ENCODE assay signal across 11 cellular contexts in the genomic region with DNA sequence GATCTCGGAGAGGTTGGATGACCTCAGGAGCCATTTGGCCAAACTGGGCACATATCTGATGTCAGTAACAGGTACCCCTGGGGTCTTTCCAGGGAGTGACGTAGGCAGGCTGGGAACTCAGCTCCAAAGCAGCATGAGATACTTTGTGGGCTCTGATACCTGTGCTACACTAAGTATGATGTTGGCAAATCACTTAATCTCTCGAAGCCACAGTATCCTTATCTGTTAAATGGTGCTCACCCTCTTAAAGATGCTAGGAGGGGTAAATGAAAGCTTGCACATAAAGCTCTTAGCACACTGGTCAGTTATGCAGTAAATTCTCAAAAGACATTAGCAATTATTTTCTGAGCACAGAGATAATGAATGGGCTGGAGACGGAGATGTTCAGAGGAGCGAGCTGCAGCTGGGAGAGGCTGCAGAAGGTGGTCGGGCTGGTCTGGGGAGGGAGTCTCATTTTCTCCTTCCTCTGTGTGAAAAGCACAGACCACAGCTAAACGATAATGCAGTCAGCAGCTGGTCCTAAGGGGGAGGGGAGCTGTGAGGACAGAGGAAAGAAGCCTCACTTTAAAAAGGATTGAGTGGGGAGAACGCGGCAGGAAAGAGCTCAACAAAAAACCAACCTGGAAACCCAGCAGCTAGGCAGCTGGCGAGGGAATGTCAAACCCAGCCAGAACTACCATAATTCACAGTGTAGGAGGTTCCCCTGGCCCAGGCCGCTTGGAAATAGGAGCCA. TPM values are rescaled to one million over a fixed set of nuclear protein-coding genes. Genes with fewer than 3 reads are reported as not detected.
A peak's percentile ranks its signal among the peaks of the same experiment; 100 is the strongest.
DNase-seq lines count a peak whose midpoint lies in the region; ATAC-seq, FAIRE-seq and TF ChIP-seq lines count a peak whose summit lies in the region.
"Had no signal": no experiment of that assay in that cellular context is flagged by ENCODE, and none has a peak within 500 bp of the region (broad histone marks: within the 10 kb centered on the region; RNA-seq: fewer than 3 reads in every experiment).

No MANE protein-coding gene starts in this region.

- DNase-seq in CD8-positive, alpha-beta memory T cell: no peak
- DNase-seq in GM12892 (ENCODE audit: insufficient read length) (no peak), OCI-M1 (lab: John Stamatoyannopoulos, UW) (peak; percentile 38), hepatocyte (ENCODE audit: low spot score) (no peak), immature natural killer cell (no peak), SK-N-SH (no peak)
- DNase-seq in stimulated activated naive B cell treated with anti-CD40 and anti-IgM and Interleukin-4, amounts not matched to agents 10 μg/mL and 1 μg/mL and 100 μg/mL, for 72 hours: no peak

- H3K4me2 ChIP-seq in hepatocyte: peak overlapping the region; percentile 49
- no peak overlapping the region for H3K4me2 ChIP-seq in SK-N-SH

- no peak overlapping the region for H3K9ac ChIP-seq in SK-N-SH

- no peaks in the 10 kb centered on the region for H3K36me3 ChIP-seq in CD8-positive, alpha-beta memory T cell (ENCODE audit: insufficient read depth, low read length)
- H3K36me3 ChIP-seq in hepatocyte (replicated peaks; ENCODE audit: insufficient read depth, low read depth): no peaks in the 10 kb centered on the region
- no peaks in the 10 kb centered on the region for H3K36me3 ChIP-seq in SK-N-SH (replicated peaks in 1 of 2; ENCODE audit: control insufficient read depth in 1 of 2, insufficient read depth in 2 of 2, low read length in 1 of 2)
- H3K36me3 ChIP-seq: neutrophil had no signal

- H3F3A ChIP-seq in SK-N-SH (replicated peaks; ENCODE audit: insufficient read depth): peaks cover 4% of the 10 kb centered on the region

- no peak for TF ChIP-seq EP300 in SK-N-SH (IDR thresholded peaks at IDR 0.05; ENCODE audit: borderline replicate concordance in 1 of 2, low read depth in 1 of 2, low read length in 1 of 2)

- no peak for ATAC-seq in stimulated activated naive B cell treated with anti-CD40 and anti-IgM and Interleukin-4, amounts not matched to agents 10 μg/mL and 1 μg/mL and 100 μg/mL, for 72 hours (replicated peaks)

- H3K27me3 Mint-ChIP-seq in CD8-positive, alpha-beta memory T cell: peaks cover 34 to 49% of the 10 kb centered on the region in 2 donors
- peaks cover 14 to 36% (median 17%) of the 10 kb centered on the region in 3 donors for H3K27me3 Mint-ChIP-seq in immature natural killer cell (ENCODE audit: low read depth in 3 of 3)
- peaks cover 78 to 82% of the 10 kb centered on the region in 2 donors for H3K27me3 Mint-ChIP-seq in stimulated activated naive B cell treated with anti-CD40 and anti-IgM and Interleukin-4, amounts not matched to agents 10 μg/mL and 1 μg/mL and 100 μg/mL, for 72 hours

- peaks cover 0 to 2% (median 0%) of the 10 kb centered on the region in 3 donors for H3K36me3 Mint-ChIP-seq in CD8-positive, alpha-beta memory T cell
- peaks cover 0 to 4% (median 0%) of the 10 kb centered on the region in 3 donors for H3K36me3 Mint-ChIP-seq in immature natural killer cell
- no peaks in the 10 kb centered on the region for H3K36me3 Mint-ChIP-seq in stimulated activated naive B cell treated with anti-CD40 and anti-IgM and Interleukin-4, amounts not matched to agents 10 μg/mL and 1 μg/mL and 100 μg/mL, for 72 hours

- no peak for TF ChIP-seq POLR2A in GM12892 (IDR thresholded peaks at IDR 0.05; ENCODE audit: low read depth, low read length)

- H3K4me1 ChIP-seq in CD8-positive, alpha-beta memory T cell (ENCODE audit: insufficient read depth, low read length): peaks cover 41% of the 10 kb centered on the region
- H3K4me1 ChIP-seq in hepatocyte (ENCODE audit: insufficient read depth) (peaks cover 9% of the 10 kb centered on the region), SK-N-SH (ENCODE audit: control insufficient read depth in 1 of 2, insufficient read depth in 2 of 2, low read depth in 1 of 2, low read length in 1 of 2) (peaks cover 7 to 15% of the 10 kb centered on the region in 2 experiments; a peak in 2 of 4 replicates)

- TF ChIP-seq CTCF in hepatocyte (IDR thresholded peaks at IDR 0.05; ENCODE audit: poor library complexity) (no peak), SK-N-SH (IDR thresholded peaks at IDR 0.05) (no peak)

- CTCF ChIA-PET in CD8-positive, alpha-beta memory T cell (lab: Charles Lee): interaction anchor here (1.0 to 8.6 kb wide), 6 partner anchors 14 to 91 kb away, joined by 4 to 67 read pairs (median 6); a partner anchor contains a TSS
- CTCF ChIA-PET in SK-N-SH (lab: Yijun Ruan, JAX): interaction anchor here (0.8 to 3.3 kb wide), 10 partner anchors 16 to 91 kb away, joined by 3 to 14 read pairs (median 6); a partner anchor contains a TSS

- H3K27ac ChIP-seq in CD8-positive, alpha-beta memory T cell (ENCODE audit: low read depth, low read length): no peak overlapping the region
- no peak overlapping the region for H3K27ac ChIP-seq in hepatocyte
- H3K27ac ChIP-seq in SK-N-SH (ENCODE audit: low read depth in 2 of 2, low read length in 1 of 2): no peak overlapping the region
- H3K27ac ChIP-seq: epithelial cell of prostate, neutrophil, VCaP had no signal

- no peak for TF ChIP-seq RAD21 in SK-N-SH (IDR thresholded peaks at IDR 0.05; ENCODE audit: low read length)

- H3K4me3 Mint-ChIP-seq in CD8-positive, alpha-beta memory T cell: peak overlapping the region in 6 of 7 donors; percentile 20 to 83 (median 55)
- peak overlapping the region in 1 of 5 donors; percentile 25 for H3K4me3 Mint-ChIP-seq in immature natural killer cell
- H3K4me3 Mint-ChIP-seq in stimulated activated naive B cell treated with anti-CD40 and anti-IgM and Interleukin-4, amounts not matched to agents 10 μg/mL and 1 μg/mL and 100 μg/mL, for 72 hours: no peak overlapping the region

- WGBS in hepatocyte (ENCODE audit: low lambda C conversion rate, missing lambda C conversion rate): 26% methylated on average over 11 of the region's 11 CpGs
- 72% methylated on average over 11 of the region's 11 CpGs for WGBS in SK-N-SH (ENCODE audit: low lambda C conversion rate)

- peak; percentile 14 for FAIRE-seq in GM12892 (lab: Jason Lieb, UNC)

- H3K9me3 Mint-ChIP-seq in CD8-positive, alpha-beta memory T cell: peaks cover 0 to 2% (median 0%) of the 10 kb centered on the region in 5 donors
- peaks cover 0 to 1% (median 0%) of the 10 kb centered on the region in 6 donors for H3K9me3 Mint-ChIP-seq in immature natural killer cell
- no peaks in the 10 kb centered on the region for H3K9me3 Mint-ChIP-seq in stimulated activated naive B cell treated with anti-CD40 and anti-IgM and Interleukin-4, amounts not matched to agents 10 μg/mL and 1 μg/mL and 100 μg/mL, for 72 hours
- H3K9me3 Mint-ChIP-seq: activated naive CD4-positive, alpha-beta T cell treated with anti-CD3 and anti-CD28 coated beads for 36 hours had no signal

- POLR2A ChIA-PET in CD8-positive, alpha-beta memory T cell (lab: Charles Lee): interaction anchor here (0.7 to 3.6 kb wide), 2 partner anchors 13 to 18 kb away, joined by 3 to 32 read pairs; a partner anchor contains a TSS
- POLR2A ChIA-PET in SK-N-SH (lab: Yijun Ruan, JAX): no interaction called here

- H3K4me3 ChIP-seq in CD8-positive, alpha-beta memory T cell (ENCODE audit: low read length): peak overlapping the region; percentile 47
- H3K4me3 ChIP-seq in hepatocyte (no peak overlapping the region), SK-N-SH (ENCODE audit: low read depth in 2 of 2, low read length in 1 of 2) (no peak overlapping the region)

- H3K79me2 ChIP-seq in hepatocyte (no peaks in the 10 kb centered on the region), SK-N-SH (ENCODE audit: insufficient read depth) (no peaks in the 10 kb centered on the region)

- H3K27me3 ChIP-seq in CD8-positive, alpha-beta memory T cell (ENCODE audit: insufficient read depth, low read length, poor library complexity, severe bottlenecking): no peaks in the 10 kb centered on the region
- peaks cover 56% of the 10 kb centered on the region for H3K27me3 ChIP-seq in hepatocyte
- H3K27me3 ChIP-seq in SK-N-SH (ENCODE audit: insufficient read depth): peaks cover 10% of the 10 kb centered on the region

- H3K9me3 ChIP-seq in CD8-positive, alpha-beta memory T cell (ENCODE audit: low read length): no peaks in the 10 kb centered on the region
- no peaks in the 10 kb centered on the region for H3K9me3 ChIP-seq in hepatocyte (ENCODE audit: low read depth)
- H3K9me3 ChIP-seq in SK-N-SH: no peaks in the 10 kb centered on the region
- H3K9me3 ChIP-seq: neutrophil had no signal

- H3K9me2 ChIP-seq in hepatocyte (replicated peaks; ENCODE audit: insufficient read depth) (no peaks in the 10 kb centered on the region), SK-N-SH (no peaks in the 10 kb centered on the region)

- H3K27ac Mint-ChIP-seq in CD8-positive, alpha-beta memory T cell: peak overlapping the region in 6 of 8 donors; percentile 17 to 96 (median 57)
- no peak overlapping the region for H3K27ac Mint-ChIP-seq in immature natural killer cell
- H3K27ac Mint-ChIP-seq in stimulated activated naive B cell treated with anti-CD40 and anti-IgM and Interleukin-4, amounts not matched to agents 10 μg/mL and 1 μg/mL and 100 μg/mL, for 72 hours: no peak overlapping the region

- H4K20me1 ChIP-seq in hepatocyte (ENCODE audit: insufficient read depth, poor library complexity, severe bottlenecking) (no peaks in the 10 kb centered on the region), SK-N-SH (ENCODE audit: insufficient read depth) (no peaks in the 10 kb centered on the region)

- H2AFZ ChIP-seq in hepatocyte (no peak overlapping the region), SK-N-SH (ENCODE audit: low read depth) (no peak overlapping the region)

- H3K4me1 Mint-ChIP-seq in CD8-positive, alpha-beta memory T cell: peaks cover 29 to 41% (median 35%) of the 10 kb centered on the region in 3 donors
- H3K4me1 Mint-ChIP-seq in immature natural killer cell: peaks cover 21 to 28% of the 10 kb centered on the region in 2 donors
- peaks cover 15 to 29% of the 10 kb centered on the region in 2 donors for H3K4me1 Mint-ChIP-seq in stimulated activated naive B cell treated with anti-CD40 and anti-IgM and Interleukin-4, amounts not matched to agents 10 μg/mL and 1 μg/mL and 100 μg/mL, for 72 hours

RNA-seq across cellular contexts. Expression of a gene that starts 16.9 kb away (rescaled TPM):
- total RNA-seq in CD8-positive, alpha-beta memory T cell: 10 to 100 TPM; 85.8 to 87.2 TPM
- 87.4 TPM for polyA plus RNA-seq in CD8-positive, alpha-beta memory T cell
- 11.6 TPM for polyA plus RNA-seq in GM12892 (2012; ENCODE audit: missing spikeins)
- 26.6 and 28.2 TPM in 2 replicates for total RNA-seq in hepatocyte
- 42.9 and 52.4 TPM in 2 replicates for polyA plus RNA-seq in hepatocyte
- polyA plus RNA-seq in immature natural killer cell: 100 to 1,000 TPM in 1 of 3 donors, 10 to 100 TPM in 2; 40.7 to 120 (median 63.6) TPM
- polyA plus RNA-seq in SK-N-SH (2012; rRNA removed): 23.9 and 33.2 TPM in 2 replicates
- 9.1 and 17.5 TPM in 2 replicates for polyA plus RNA-seq in SK-N-SH (2012; cell fraction: cytosol; rRNA removed)
- 80.1 and 95.5 TPM in 2 replicates for polyA plus RNA-seq in SK-N-SH (2012; cell fraction: nucleus; rRNA removed)

RNA-seq across cellular contexts. Expression of a gene that starts 51.1 kb away (rescaled TPM):
- 1 to 10 TPM; 1.1 to 1.2 TPM for total RNA-seq in CD8-positive, alpha-beta memory T cell
- polyA plus RNA-seq in CD8-positive, alpha-beta memory T cell: 0.97 TPM
- polyA plus RNA-seq in GM12892 (2012; ENCODE audit: missing spikeins): 6.6 TPM
- total RNA-seq in hepatocyte: 515 and 562 TPM in 2 replicates
- 1,225 and 1,549 TPM in 2 replicates for polyA plus RNA-seq in hepatocyte
- under 1 TPM in 1 of 3 donors, not detected in 2; 0.44 TPM for polyA plus RNA-seq in immature natural killer cell
- 1,545 and 2,395 TPM in 2 replicates for polyA plus RNA-seq in SK-N-SH (2012; rRNA removed)
- 1,392 and 2,174 TPM in 2 replicates for polyA plus RNA-seq in SK-N-SH (2012; cell fraction: cytosol; rRNA removed)
- 538 and 1,110 TPM in 2 replicates for polyA plus RNA-seq in SK-N-SH (2012; cell fraction: nucleus; rRNA removed)

RNA-seq across cellular contexts. Expression of a gene that starts 52.9 kb away (rescaled TPM):
- not detected for total RNA-seq in CD8-positive, alpha-beta memory T cell
- not detected for polyA plus RNA-seq in CD8-positive, alpha-beta memory T cell
- polyA plus RNA-seq in GM12892 (2012; ENCODE audit: missing spikeins): 1.6 TPM
- 20.3 and 22.9 TPM in 2 replicates for total RNA-seq in hepatocyte
- polyA plus RNA-seq in hepatocyte (275 and 276 TPM in 2 replicates), immature natural killer cell (not detected), SK-N-SH (2012; rRNA removed) (5.6 and 14.0 TPM in 2 replicates)
- 9.9 and 13.3 TPM in 2 replicates for polyA plus RNA-seq in SK-N-SH (2012; cell fraction: cytosol; rRNA removed)
- 14.7 and 17.4 TPM in 2 replicates for polyA plus RNA-seq in SK-N-SH (2012; cell fraction: nucleus; rRNA removed)

Comparison
In these comparisons a context has a peak if more than half of its experiments do, and no peak if none do; other contexts are left out.
1. H3K27ac Mint-ChIP-seq: peak in CD8-positive, alpha-beta memory T cell (6 of 8); none in immature natural killer cell (0 of 6) and stimulated activated naive B cell treated with anti-CD40 and anti-IgM and Interleukin-4, amounts not matched to agents 10 μg/mL and 1 μg/mL and 100 μg/mL, for 72 hours (single experiment).
2. H3K4me3 Mint-ChIP-seq: peak in CD8-positive, alpha-beta memory T cell (6 of 7); none in stimulated activated naive B cell treated with anti-CD40 and anti-IgM and Interleukin-4, amounts not matched to agents 10 μg/mL and 1 μg/mL and 100 μg/mL, for 72 hours (0 of 2).
3. RNA of a gene that starts 51.1 kb away (polyA plus RNA-seq): 538 to 2,395 TPM in SK-N-SH and 1,225 to 1,549 TPM in hepatocyte; 0.97 TPM in CD8-positive, alpha-beta memory T cell (single experiment) and 0.44 TPM in immature natural killer cell; every median in the first group is over 100 times any median in the second.
4. RNA of a gene that starts 52.9 kb away (polyA plus RNA-seq): 275 to 276 TPM in hepatocyte; 5.6 to 17.4 TPM in SK-N-SH, not detected in CD8-positive, alpha-beta memory T cell (single experiment) and not detected in immature natural killer cell; every median in the first group is over 10 times any median in the second.